8 cellular contexts compared by ENCODE assay signal in genomic region chr2:197500503-197501179, GRCh38. TPM values are rescaled to one million over a fixed set of nuclear protein-coding genes. Genes with fewer than 3 reads are reported as not detected.
A peak's percentile ranks its signal among the peaks of the same experiment; 100 is the strongest.
DNase-seq lines count a peak whose midpoint lies in the region; ATAC-seq, FAIRE-seq and TF ChIP-seq lines count a peak whose summit lies in the region.

No MANE protein-coding gene starts in this region.

- peaks cover 38% of the 10 kb centered on the region for H3K36me3 Mint-ChIP-seq in type B pancreatic cell

- peak overlapping the region; percentile 98 for H3K4me3 Mint-ChIP-seq in type B pancreatic cell

- peak; percentile 43 for FAIRE-seq in GM12891 (lab: Jason Lieb, UNC)

- DNase-seq in GM12891 (ENCODE audit: insufficient read length, low spot score) (no peak), NAMALWA (ENCODE audit: low spot score) (peak; percentile 37), medulla oblongata (ENCODE audit: extremely low spot score) (peak; percentile 60), type B pancreatic cell (ENCODE audit: extremely low spot score, unreplicated experiment) (no peak), DMS153 treated with DMSO at 0.1 percent for 48 hours (lab: John Stamatoyannopoulos, UW; ENCODE audit: unreplicated experiment) (no peak), COLO829 (ENCODE audit: low spot score) (no peak)
- DNase-seq in central memory CD4-positive, alpha-beta T cell: peak; percentile 15

- no peaks in the 10 kb centered on the region for H3K9me3 Mint-ChIP-seq in type B pancreatic cell

- H3K4me1 Mint-ChIP-seq in type B pancreatic cell (ENCODE audit: unreplicated experiment): peaks cover 37% of the 10 kb centered on the region

- H3K27ac Mint-ChIP-seq in type B pancreatic cell: peak overlapping the region; percentile 92

- peak; percentile 3 for ATAC-seq in GM21737 (IDR thresholded peaks at IDR 0.05; ENCODE audit: unreplicated experiment)

- H3K27me3 Mint-ChIP-seq in type B pancreatic cell: no peaks in the 10 kb centered on the region

- TF ChIP-seq CTCF in type B pancreatic cell (conservative IDR thresholded peaks at IDR 0.05): no peak

- no peak for TF ChIP-seq POLR2A in GM12891 (IDR thresholded peaks at IDR 0.05; ENCODE audit: low read depth, low read length)

TF ChIP-seq in GM12891, 5 proteins besides CTCF, POLR2A, EP300 and RAD21:
- TF ChIP-seq POU2F2 (IDR thresholded peaks at IDR 0.05; ENCODE audit: low read depth, low read length) (no peak), SPI1 (IDR thresholded peaks at IDR 0.05; ENCODE audit: low read depth, low read length) (no peak), TAF1 (IDR thresholded peaks at IDR 0.05; ENCODE audit: low read depth, low read length) (no peak), POLR2AphosphoS5 (IDR thresholded peaks at IDR 0.05; ENCODE audit: low read depth, low read length) (no peak), PAX5 (IDR thresholded peaks at IDR 0.05; ENCODE audit: insufficient read depth, low read length, severe bottlenecking) (no peak)

RNA-seq across cellular contexts. Expression of gene HSPE1, which starts 0.5 kb away (rescaled TPM):
- polyA plus RNA-seq in GM12891 (2012; ENCODE audit: low read depth, missing spikeins): 366 TPM
- 165 and 167 TPM in 2 replicates for total RNA-seq in type B pancreatic cell (ENCODE audit: low replicate concordance)

RNA-seq across cellular contexts. Expression of gene HSPD1, which starts 1.0 kb away (rescaled TPM):
- 397 TPM for polyA plus RNA-seq in GM12891 (2012; ENCODE audit: low read depth, missing spikeins)
- total RNA-seq in type B pancreatic cell (ENCODE audit: low replicate concordance): 375 and 473 TPM in 2 replicates

RNA-seq across cellular contexts. Expression of gene MOB4, which starts 15.2 kb away (rescaled TPM):
- 20.9 TPM for polyA plus RNA-seq in GM12891 (2012; ENCODE audit: low read depth, missing spikeins)
- total RNA-seq in type B pancreatic cell (ENCODE audit: low replicate concordance): 27.3 and 30.7 TPM in 2 replicates

RNA-seq across cellular contexts. Expression of gene COQ10B, which starts 47.3 kb away (rescaled TPM):
- polyA plus RNA-seq in GM12891 (2012; ENCODE audit: low read depth, missing spikeins): 10.4 TPM
- total RNA-seq in type B pancreatic cell (ENCODE audit: low replicate concordance): 12.7 and 17.8 TPM in 2 replicates

Comparison
In these comparisons a context has a peak if more than half of its experiments do, and no peak if none do; other contexts are left out.
1. DNase-seq: peak in NAMALWA (single experiment), central memory CD4-positive, alpha-beta T cell (single experiment) and medulla oblongata (single experiment); none in GM12891 (single experiment), type B pancreatic cell (single experiment), DMS153 treated with DMSO at 0.1 percent for 48 hours (single experiment) and COLO829 (single experiment).